In genomic region chr13:50783066-50783465, GRCh38 we compare ENCODE assay signal across 27 cellular contexts.
"Had no signal": no experiment of that assay in that cellular context is flagged by ENCODE, and none has a peak within 500 bp of the region (broad histone marks: within the 10 kb centered on the region; RNA-seq: fewer than 3 reads in every experiment).

No MANE protein-coding gene starts in this region.

- H3K9me3 Mint-ChIP-seq: activated T-cell treated with anti-CD3 and anti-CD28 coated beads, Interleukin-2, amount 50 U/mL, for 24 hours; naive thymus-derived CD4-positive, alpha-beta T cell had no signal

- H3K4me3 Mint-ChIP-seq: activated T-cell treated with anti-CD3 and anti-CD28 coated beads, Interleukin-2, amount 50 U/mL, for 24 hours; naive thymus-derived CD4-positive, alpha-beta T cell had no signal

- H3K36me3 Mint-ChIP-seq: naive thymus-derived CD4-positive, alpha-beta T cell had no signal

- H3K27ac Mint-ChIP-seq: activated T-cell treated with anti-CD3 and anti-CD28 coated beads, Interleukin-2, amount 50 U/mL, for 24 hours; naive thymus-derived CD4-positive, alpha-beta T cell had no signal

- H3K4me1 Mint-ChIP-seq: naive thymus-derived CD4-positive, alpha-beta T cell had no signal

- H3K4me1 ChIP-seq: pancreas, prostate gland, sigmoid colon, suprapubic skin, tibial artery had no signal

- H3K4me3 ChIP-seq: coronary artery, dorsolateral prefrontal cortex, pancreas, prostate gland, sigmoid colon, suprapubic skin, tibial artery had no signal

- DNase-seq: activated CD4-positive, alpha-beta T cell treated with anti-CD3 and anti-CD28 coated beads for 48 hours; activated CD4-positive, alpha-beta T cell treated with anti-CD3 and anti-CD28 coated beads, Interleukin-2, amount 50 U/mL, for 48 hours; activated CD8-positive, alpha-beta memory T cell treated with anti-CD3 and anti-CD28 coated beads for 24 hours; activated gamma-delta T cell; activated naive CD4-positive, alpha-beta T cell treated with anti-CD3 and anti-CD28 coated beads, Interleukin-2, amount 50 U/mL, for 16 hours; activated T-cell treated with anti-CD3 and anti-CD28 coated beads, Interleukin-2, amount 50 U/mL, for 24 hours; amniotic stem cell; brain microvascular endothelial cell; dorsolateral prefrontal cortex; effector memory CD4-positive, alpha-beta T cell; islet precursor cell; left cardiac atrium; left ventricle myocardium superior; naive thymus-derived CD4-positive, alpha-beta T cell; pancreas; retina; sigmoid colon; stimulated activated CD4-positive, alpha-beta T cell treated with anti-CD3 and anti-CD28 coated beads, Interleukin-4, amount 100 ng/mL, for 4 hours; stimulated activated CD8-positive, alpha-beta memory T cell treated with anti-CD3 and anti-CD28 coated beads, Interleukin-4, amount 100 ng/mL, for 48 hours; stimulated activated naive CD4-positive, alpha-beta T cell; tibial artery had no signal

- H3K36me3 ChIP-seq: brain microvascular endothelial cell, pancreas, prostate gland, sigmoid colon, suprapubic skin, tibial artery had no signal

- H3K9me3 ChIP-seq: pancreas, prostate gland, sigmoid colon, suprapubic skin, tibial artery had no signal

- H3K27ac ChIP-seq: brain microvascular endothelial cell, coronary artery, dorsolateral prefrontal cortex, pancreas, prostate gland, sigmoid colon, suprapubic skin, tibial artery had no signal

- H3K27me3 ChIP-seq: brain microvascular endothelial cell, dorsolateral prefrontal cortex, pancreas, sigmoid colon, suprapubic skin, tibial artery had no signal

- ATAC-seq: left cardiac atrium; left ventricle myocardium superior; naive thymus-derived CD4-positive, alpha-beta T cell; pancreas had no signal

- FAIRE-seq: astrocyte, frontal cortex, pancreas, small intestine had no signal
